In the genomic region with DNA sequence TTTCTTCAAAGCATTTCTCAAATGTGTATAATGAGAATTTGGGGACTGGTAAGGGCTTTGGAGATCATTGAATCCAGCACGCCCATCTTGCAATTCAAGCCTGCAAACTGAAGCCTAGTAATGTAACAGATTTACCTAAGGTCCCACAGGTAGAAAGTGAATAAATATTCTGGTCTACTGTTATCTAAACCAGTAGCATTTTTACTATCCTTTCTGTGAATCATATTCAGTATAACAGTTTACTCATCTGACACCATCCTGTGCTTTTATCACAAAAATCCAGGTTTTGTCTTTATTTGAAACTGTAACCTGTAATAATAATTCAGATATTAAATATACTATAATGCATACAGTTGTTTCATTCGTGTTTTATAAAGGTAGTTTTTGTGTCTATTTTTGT, we compare ENCODE assay signal across 24 cellular contexts. TPM values are rescaled to one million over a fixed set of nuclear protein-coding genes. Genes with fewer than 3 reads are reported as not detected.
A peak's percentile ranks its signal among the peaks of the same experiment; 100 is the strongest.
DNase-seq lines count a peak whose midpoint lies in the region; ATAC-seq lines count a peak whose summit lies in the region.
"Had no signal": no experiment of that assay in that cellular context is flagged by ENCODE, and none has a peak within 500 bp of the region (broad histone marks: within the 10 kb centered on the region; RNA-seq: fewer than 3 reads in every experiment).

No MANE protein-coding gene starts in this region.

- no peak overlapping the region for H3K4me3 Mint-ChIP-seq in activated naive CD4-positive, alpha-beta T cell treated with anti-CD3 and anti-CD28 coated beads for 36 hours
- peak overlapping the region in 1 of 8 donors; percentile 41 for H3K4me3 Mint-ChIP-seq in CD4-positive, alpha-beta memory T cell
- no peak overlapping the region for H3K4me3 Mint-ChIP-seq in T-helper 17 cell
- H3K4me3 Mint-ChIP-seq in stimulated activated effector memory CD8-positive, alpha-beta T cell treated with anti-CD3 and anti-CD28 coated beads, Interleukin-12 subunit alpha, Interleukin-12 subunit beta, amount 100 ng/mL, for 72 hours, result no peak overlapping the region

- no peak for ATAC-seq in T-helper 17 cell
- ATAC-seq in stimulated activated effector memory CD8-positive, alpha-beta T cell treated with anti-CD3 and anti-CD28 coated beads, Interleukin-12 subunit alpha, Interleukin-12 subunit beta, amount 100 ng/mL, for 72 hours, result peak; percentile 70
- ATAC-seq: A549 had no signal

- H3K9me3 ChIP-seq in CD4-positive, alpha-beta memory T cell (ENCODE audit: control insufficient read depth in 1 of 2, low read length in 2 of 2), result no peaks in the 10 kb centered on the region
- no peaks in the 10 kb centered on the region for H3K9me3 ChIP-seq in T-helper 17 cell (ENCODE audit: control insufficient read depth, low read length, poor library complexity, severe bottlenecking)
- H3K9me3 ChIP-seq: A549; BLaER1 treated with 17β-estradiol and CSF1 and Interleukin-3, amounts not matched to agents 10 nM and 100 nM; SJSA1 had no signal

- H3K4me3 ChIP-seq in CD4-positive, alpha-beta memory T cell (ENCODE audit: low read length in 2 of 2), result no peak overlapping the region
- H3K4me3 ChIP-seq: A549; BLaER1 treated with 17β-estradiol and CSF1 and Interleukin-3, amounts not matched to agents 10 nM and 100 nM; SJSA1 had no signal

- peaks cover 29% of the 10 kb centered on the region for H3K36me3 Mint-ChIP-seq in activated naive CD4-positive, alpha-beta T cell treated with anti-CD3 and anti-CD28 coated beads for 36 hours (ENCODE audit: low read depth)
- peaks cover 36 to 68% of the 10 kb centered on the region in 2 donors for H3K36me3 Mint-ChIP-seq in CD4-positive, alpha-beta memory T cell
- H3K36me3 Mint-ChIP-seq in T-helper 17 cell (ENCODE audit: low read depth), result no peaks in the 10 kb centered on the region
- H3K36me3 Mint-ChIP-seq in stimulated activated effector memory CD8-positive, alpha-beta T cell treated with anti-CD3 and anti-CD28 coated beads, Interleukin-12 subunit alpha, Interleukin-12 subunit beta, amount 100 ng/mL, for 72 hours, result peaks cover 14% of the 10 kb centered on the region

- H3K36me3 ChIP-seq in CD4-positive, alpha-beta memory T cell (ENCODE audit: insufficient read depth, low read length), result peaks cover 17% of the 10 kb centered on the region
- H3K36me3 ChIP-seq: SJSA1 had no signal

- peaks cover 41% of the 10 kb centered on the region for H3K4me1 Mint-ChIP-seq in activated naive CD4-positive, alpha-beta T cell treated with anti-CD3 and anti-CD28 coated beads for 36 hours (ENCODE audit: low read depth)
- peaks cover 31 to 64% (median 48%) of the 10 kb centered on the region in 4 donors for H3K4me1 Mint-ChIP-seq in CD4-positive, alpha-beta memory T cell
- peaks cover 20% of the 10 kb centered on the region for H3K4me1 Mint-ChIP-seq in T-helper 17 cell
- peaks cover 31% of the 10 kb centered on the region for H3K4me1 Mint-ChIP-seq in stimulated activated effector memory CD8-positive, alpha-beta T cell treated with anti-CD3 and anti-CD28 coated beads, Interleukin-12 subunit alpha, Interleukin-12 subunit beta, amount 100 ng/mL, for 72 hours

- intact Hi-C loops in activated naive CD4-positive, alpha-beta T cell treated with anti-CD3 and anti-CD28 coated beads for 36 hours (cut with micrococcal nuclease), result loop anchor here (1.0 kb wide), 2 partner anchors 10 to 15 kb away; no protein-coding TSS in a partner anchor
- intact Hi-C loops in CD4-positive, alpha-beta memory T cell (cut with micrococcal nuclease), result no loop called here

- peak overlapping the region; percentile 71 for H3K27ac Mint-ChIP-seq in activated naive CD4-positive, alpha-beta T cell treated with anti-CD3 and anti-CD28 coated beads for 36 hours
- H3K27ac Mint-ChIP-seq in CD4-positive, alpha-beta memory T cell, result peak overlapping the region in 4 of 7 donors; percentile 49 to 70 (median 64)
- H3K27ac Mint-ChIP-seq in T-helper 17 cell, result peak overlapping the region; percentile 87
- peak overlapping the region; percentile 68 for H3K27ac Mint-ChIP-seq in stimulated activated effector memory CD8-positive, alpha-beta T cell treated with anti-CD3 and anti-CD28 coated beads, Interleukin-12 subunit alpha, Interleukin-12 subunit beta, amount 100 ng/mL, for 72 hours

- H3K27me3 Mint-ChIP-seq in activated naive CD4-positive, alpha-beta T cell treated with anti-CD3 and anti-CD28 coated beads for 36 hours (ENCODE audit: low read depth), result no peaks in the 10 kb centered on the region
- H3K27me3 Mint-ChIP-seq in CD4-positive, alpha-beta memory T cell, result no peaks in the 10 kb centered on the region
- H3K27me3 Mint-ChIP-seq in T-helper 17 cell, result no peaks in the 10 kb centered on the region

- POLR2A ChIA-PET in CD4-positive, alpha-beta memory T cell (lab: Charles Lee; ENCODE audit: partially characterized antibody), result interaction anchor here (1.1 to 3.5 kb wide), 4 partner anchors 10 to 22 kb away, joined by 3 to 15 read pairs (median 6); no protein-coding TSS in a partner anchor

- no peaks in the 10 kb centered on the region for H3K9me3 Mint-ChIP-seq in activated naive CD4-positive, alpha-beta T cell treated with anti-CD3 and anti-CD28 coated beads for 36 hours
- no peaks in the 10 kb centered on the region for H3K9me3 Mint-ChIP-seq in CD4-positive, alpha-beta memory T cell
- no peaks in the 10 kb centered on the region for H3K9me3 Mint-ChIP-seq in stimulated activated effector memory CD8-positive, alpha-beta T cell treated with anti-CD3 and anti-CD28 coated beads, Interleukin-12 subunit alpha, Interleukin-12 subunit beta, amount 100 ng/mL, for 72 hours

- DNase-seq in activated naive CD4-positive, alpha-beta T cell treated with anti-CD3 and anti-CD28 coated beads for 36 hours, result no peak
- DNase-seq in activated naive CD4-positive, alpha-beta T cell treated with anti-CD3 and anti-CD28 coated beads, Interleukin-2, amount 50 U/mL, for 16 hours, result no peak
- no peak for DNase-seq in CD4-positive, alpha-beta memory T cell
- no peak for DNase-seq in T-helper 17 cell
- DNase-seq in stimulated activated effector memory CD8-positive, alpha-beta T cell treated with anti-CD3 and anti-CD28 coated beads, Interleukin-12 subunit alpha, Interleukin-12 subunit beta, amount 100 ng/mL, for 72 hours (ENCODE audit: low spot score in 2 of 2), result no peak
- no peak for DNase-seq in COR-L47 (lab: John Stamatoyannopoulos, UW)
- no peak for DNase-seq in NCI-H1048 (lab: John Stamatoyannopoulos, UW)
- DNase-seq: AML-193, HCEC 1CT, KBM-7, MV-4-11, NCI-H1105 treated with DMSO at 0.1 percent for 48 hours, NCI-H146, NCI-H1930, NCI-H2107, NCI-H446, NCI-H526, Right ventricle myocardium superior, RPMI8226 had no signal

- H3K27me3 ChIP-seq in CD4-positive, alpha-beta memory T cell (ENCODE audit: insufficient read depth, low read length), result no peaks in the 10 kb centered on the region
- H3K27me3 ChIP-seq: BLaER1 treated with 17β-estradiol and CSF1 and Interleukin-3, amounts not matched to agents 10 nM and 100 nM; SJSA1 had no signal

- H3K4me1 ChIP-seq in CD4-positive, alpha-beta memory T cell (ENCODE audit: insufficient read depth, low read length), result peaks cover 50% of the 10 kb centered on the region
- H3K4me1 ChIP-seq: A549, SJSA1 had no signal

- CTCF ChIA-PET in activated naive CD4-positive, alpha-beta T cell treated with anti-CD3 and anti-CD28 coated beads for 36 hours (lab: Charles Lee), result interaction anchor here (1.0 to 1.7 kb wide), 5 partner anchors 9 to 126 kb away, joined by 3 to 10 read pairs (median 7); no protein-coding TSS in a partner anchor
- CTCF ChIA-PET in CD4-positive, alpha-beta memory T cell (lab: Charles Lee; ENCODE audit: partially characterized antibody), result interaction anchor here (1.2 to 2.2 kb wide), 2 partner anchors 9 to 12 kb away, joined by 5 to 13 read pairs; no protein-coding TSS in a partner anchor

- no peak overlapping the region for H3K27ac ChIP-seq in CD4-positive, alpha-beta memory T cell (ENCODE audit: low read depth, low read length)
- H3K27ac ChIP-seq: A549; BLaER1 treated with 17β-estradiol and CSF1 and Interleukin-3, amounts not matched to agents 10 nM and 100 nM; SJSA1 had no signal

RNA-seq across cellular contexts. Expression of a gene that starts 17.4 kb away (rescaled TPM):
- total RNA-seq in activated naive CD4-positive, alpha-beta T cell treated with anti-CD3 and anti-CD28 coated beads for 36 hours, result 10 to 100 TPM; 15.3 to 15.4 TPM
- total RNA-seq in CD4-positive, alpha-beta memory T cell, result 100 to 1,000 TPM; 124 TPM
- polyA plus RNA-seq in CD4-positive, alpha-beta memory T cell, result 10 to 100 TPM; 88.7 to 96.3 TPM
- total RNA-seq in T-helper 17 cell, result 100 to 1,000 TPM; 114 to 115 TPM
- total RNA-seq: LHCN-M2, MCF 10A, SJSA1 had no signal
- polyA plus RNA-seq: A549 had no signal

RNA-seq across cellular contexts. Expression of a gene that starts 51.2 kb away (rescaled TPM):
- under 1 TPM; 0.19 to 0.64 TPM for total RNA-seq in activated naive CD4-positive, alpha-beta T cell treated with anti-CD3 and anti-CD28 coated beads for 36 hours
- 1 to 10 TPM; 1.2 to 2.2 TPM for total RNA-seq in CD4-positive, alpha-beta memory T cell
- polyA plus RNA-seq in CD4-positive, alpha-beta memory T cell, result 1 to 10 TPM in 1 of 2 donors, under 1 TPM in 1; 0.26 to 1.0 TPM
- total RNA-seq in T-helper 17 cell, result 1 to 10 TPM; 3.1 to 3.9 TPM
- total RNA-seq: LHCN-M2, MCF 10A, SJSA1 had no signal

Comparison
In these comparisons a context has a peak if more than half of its experiments do, and no peak if none do; other contexts are left out.
1. RNA of a gene that starts 17.4 kb away (total RNA-seq): 124 TPM in CD4-positive, alpha-beta memory T cell and 114 to 115 TPM in T-helper 17 cell; 15.3 to 15.4 TPM in activated naive CD4-positive, alpha-beta T cell treated with anti-CD3 and anti-CD28 coated beads for 36 hours; every median in the first group is over 4 times any median in the second.
2. Peak in every context shown above with its lines, with median percentiles within 50 percentile points of each other: H3K27ac Mint-ChIP-seq.